25 cellular contexts compared by ENCODE assay signal in genomic region chr16:10740000-10740844, GRCh38. TPM values are rescaled to one million over a fixed set of nuclear protein-coding genes. Genes with fewer than 3 reads are reported as not detected.
A peak's percentile ranks its signal among the peaks of the same experiment; 100 is the strongest.
DNase-seq lines count a peak whose midpoint lies in the region; ATAC-seq and TF ChIP-seq lines count a peak whose summit lies in the region.
"Had no signal": no experiment of that assay in that cellular context is flagged by ENCODE, and none has a peak within 500 bp of the region (broad histone marks: within the 10 kb centered on the region; RNA-seq: fewer than 3 reads in every experiment).

No MANE protein-coding gene starts in this region.

- intact Hi-C loops in activated CD4-positive, alpha-beta memory T cell treated with anti-CD3 and anti-CD28 coated beads for 36 hours (cut with micrococcal nuclease): loop anchor here (2.0 to 10.0 kb wide), 2 partner anchors 179 to 355 kb away; partner anchors contain the start of gene ATF7IP2
- intact Hi-C loops in left colon (cut with DNase I, micrococcal nuclease): loop anchor here in 1 of 2 donors (10.0 kb wide), 1 partner anchor 175 kb away; no protein-coding TSS in a partner anchor

- H3K4me3 Mint-ChIP-seq in activated CD4-positive, alpha-beta memory T cell treated with anti-CD3 and anti-CD28 coated beads for 36 hours: no peak overlapping the region
- H3K4me3 Mint-ChIP-seq in activated CD4-positive, alpha-beta memory T cell treated with anti-CD3 and anti-CD28 coated beads, Interleukin-2, amount 10 ng/mL, durations not matched to agents 7 days and 5 days: no peak overlapping the region
- H3K4me3 Mint-ChIP-seq in IgD-negative memory B cell: peak overlapping the region in 3 of 4 donors; percentile 52 to 73 (median 58)
- peak overlapping the region in 1 of 2 donors; percentile 23 for H3K4me3 Mint-ChIP-seq in stimulated activated naive B cell treated with anti-CD40 and anti-IgM and Interleukin-4, amounts not matched to agents 10 μg/mL and 1 μg/mL and 100 μg/mL, for 72 hours
- H3K4me3 Mint-ChIP-seq in activated T-cell treated with anti-CD3 and anti-CD28 coated beads, Interleukin-2, amount 50 U/mL, for 24 hours: no peak overlapping the region
- H3K4me3 Mint-ChIP-seq: activated naive CD8-positive, alpha-beta T cell; stimulated activated naive CD8-positive, alpha-beta T cell treated with anti-CD3 and anti-CD28 coated beads, Interleukin-15, Interleukin-2, amounts not matched to agents 100 ng/mL and 50 ng/mL, for 24 hours had no signal

- peak overlapping the region; percentile 79 to 90 for H3K27ac ChIP-seq in coronary artery
- H3K27ac ChIP-seq: esophagus muscularis mucosa, SK-N-MC had no signal

- no peaks in the 10 kb centered on the region for H3K9me3 Mint-ChIP-seq in activated CD4-positive, alpha-beta memory T cell treated with anti-CD3 and anti-CD28 coated beads for 36 hours
- no peaks in the 10 kb centered on the region for H3K9me3 Mint-ChIP-seq in activated CD4-positive, alpha-beta memory T cell treated with anti-CD3 and anti-CD28 coated beads, Interleukin-2, amount 10 ng/mL, durations not matched to agents 7 days and 5 days
- no peaks in the 10 kb centered on the region for H3K9me3 Mint-ChIP-seq in IgD-negative memory B cell
- H3K9me3 Mint-ChIP-seq in stimulated activated naive B cell treated with anti-CD40 and anti-IgM and Interleukin-4, amounts not matched to agents 10 μg/mL and 1 μg/mL and 100 μg/mL, for 72 hours: peaks cover 0 to 1% of the 10 kb centered on the region in 2 donors
- no peaks in the 10 kb centered on the region for H3K9me3 Mint-ChIP-seq in activated T-cell treated with anti-CD3 and anti-CD28 coated beads, Interleukin-2, amount 50 U/mL, for 24 hours
- H3K9me3 Mint-ChIP-seq: effector memory CD8-positive, alpha-beta T cell; stimulated activated naive CD8-positive, alpha-beta T cell treated with anti-CD3 and anti-CD28 coated beads, Interleukin-15, Interleukin-2, amounts not matched to agents 100 ng/mL and 50 ng/mL, for 24 hours had no signal

- TF ChIP-seq CTCF in coronary artery (IDR thresholded peaks at IDR 0.05): no peak

- DNase-seq in activated CD4-positive, alpha-beta memory T cell treated with anti-CD3 and anti-CD28 coated beads for 36 hours: no peak
- no peak for DNase-seq in activated CD4-positive, alpha-beta memory T cell treated with anti-CD3 and anti-CD28 coated beads, Interleukin-2, amount 10 ng/mL, durations not matched to agents 7 days and 5 days
- no peak for DNase-seq in coronary artery (ENCODE audit: low spot score)
- no peak for DNase-seq in stimulated activated naive B cell treated with anti-CD40 and anti-IgM and Interleukin-4, amounts not matched to agents 10 μg/mL and 1 μg/mL and 100 μg/mL, for 72 hours
- no peak for DNase-seq in activated T-cell treated with anti-CD3 and anti-CD28 coated beads, Interleukin-2, amount 50 U/mL, for 24 hours
- DNase-seq in left colon: no peak
- DNase-seq: Caco-2; effector memory CD8-positive, alpha-beta T cell; HCEC 1CT; hypothalamus; KBM-7; NCI-H146; NCI-H510A; occipital lobe; stimulated activated CD4-positive, alpha-beta T cell treated with anti-CD3 and anti-CD28 coated beads, Interleukin-4, amount 100 ng/mL, for 24 hours had no signal

- H3K36me3 Mint-ChIP-seq in activated CD4-positive, alpha-beta memory T cell treated with anti-CD3 and anti-CD28 coated beads for 36 hours: no peaks in the 10 kb centered on the region
- H3K36me3 Mint-ChIP-seq in activated CD4-positive, alpha-beta memory T cell treated with anti-CD3 and anti-CD28 coated beads, Interleukin-2, amount 10 ng/mL, durations not matched to agents 7 days and 5 days (ENCODE audit: low read depth): no peaks in the 10 kb centered on the region
- peaks cover 4% of the 10 kb centered on the region for H3K36me3 Mint-ChIP-seq in IgD-negative memory B cell
- H3K36me3 Mint-ChIP-seq in stimulated activated naive B cell treated with anti-CD40 and anti-IgM and Interleukin-4, amounts not matched to agents 10 μg/mL and 1 μg/mL and 100 μg/mL, for 72 hours: peaks cover 13 to 22% of the 10 kb centered on the region in 2 donors
- peaks cover 7% of the 10 kb centered on the region for H3K36me3 Mint-ChIP-seq in activated T-cell treated with anti-CD3 and anti-CD28 coated beads, Interleukin-2, amount 50 U/mL, for 24 hours (ENCODE audit: low read depth)
- H3K36me3 Mint-ChIP-seq: activated naive CD8-positive, alpha-beta T cell had no signal

- ATAC-seq in stimulated activated naive B cell treated with anti-CD40 and anti-IgM and Interleukin-4, amounts not matched to agents 10 μg/mL and 1 μg/mL and 100 μg/mL, for 72 hours (replicated peaks): no peak
- ATAC-seq in esophagus mucosa: no peak
- no peak for ATAC-seq in left colon
- ATAC-seq: effector memory CD8-positive, alpha-beta T cell had no signal

- H3K4me1 Mint-ChIP-seq in activated CD4-positive, alpha-beta memory T cell treated with anti-CD3 and anti-CD28 coated beads for 36 hours (ENCODE audit: low read depth): peaks cover 39% of the 10 kb centered on the region
- peaks cover 65% of the 10 kb centered on the region for H3K4me1 Mint-ChIP-seq in activated CD4-positive, alpha-beta memory T cell treated with anti-CD3 and anti-CD28 coated beads, Interleukin-2, amount 10 ng/mL, durations not matched to agents 7 days and 5 days
- H3K4me1 Mint-ChIP-seq in IgD-negative memory B cell: peaks cover 31 to 36% (median 34%) of the 10 kb centered on the region in 3 donors
- peaks cover 45 to 72% of the 10 kb centered on the region in 2 donors for H3K4me1 Mint-ChIP-seq in stimulated activated naive B cell treated with anti-CD40 and anti-IgM and Interleukin-4, amounts not matched to agents 10 μg/mL and 1 μg/mL and 100 μg/mL, for 72 hours
- peaks cover 52% of the 10 kb centered on the region for H3K4me1 Mint-ChIP-seq in activated T-cell treated with anti-CD3 and anti-CD28 coated beads, Interleukin-2, amount 50 U/mL, for 24 hours (ENCODE audit: low read depth)

- H3K27me3 Mint-ChIP-seq in activated CD4-positive, alpha-beta memory T cell treated with anti-CD3 and anti-CD28 coated beads for 36 hours: no peaks in the 10 kb centered on the region
- no peaks in the 10 kb centered on the region for H3K27me3 Mint-ChIP-seq in activated CD4-positive, alpha-beta memory T cell treated with anti-CD3 and anti-CD28 coated beads, Interleukin-2, amount 10 ng/mL, durations not matched to agents 7 days and 5 days
- H3K27me3 Mint-ChIP-seq in IgD-negative memory B cell: no peaks in the 10 kb centered on the region
- no peaks in the 10 kb centered on the region for H3K27me3 Mint-ChIP-seq in stimulated activated naive B cell treated with anti-CD40 and anti-IgM and Interleukin-4, amounts not matched to agents 10 μg/mL and 1 μg/mL and 100 μg/mL, for 72 hours
- no peaks in the 10 kb centered on the region for H3K27me3 Mint-ChIP-seq in activated T-cell treated with anti-CD3 and anti-CD28 coated beads, Interleukin-2, amount 50 U/mL, for 24 hours
- H3K27me3 Mint-ChIP-seq: activated naive CD8-positive, alpha-beta T cell; effector memory CD8-positive, alpha-beta T cell; stimulated activated naive CD8-positive, alpha-beta T cell treated with anti-CD3 and anti-CD28 coated beads, Interleukin-15, Interleukin-2, amounts not matched to agents 100 ng/mL and 50 ng/mL, for 24 hours had no signal

- peak overlapping the region; percentile 28 for H3K27ac Mint-ChIP-seq in activated CD4-positive, alpha-beta memory T cell treated with anti-CD3 and anti-CD28 coated beads for 36 hours
- no peak overlapping the region for H3K27ac Mint-ChIP-seq in activated CD4-positive, alpha-beta memory T cell treated with anti-CD3 and anti-CD28 coated beads, Interleukin-2, amount 10 ng/mL, durations not matched to agents 7 days and 5 days
- peak overlapping the region in 2 of 3 donors; percentile 73 to 74 for H3K27ac Mint-ChIP-seq in IgD-negative memory B cell
- peak overlapping the region; percentile 83 for H3K27ac Mint-ChIP-seq in stimulated activated naive B cell treated with anti-CD40 and anti-IgM and Interleukin-4, amounts not matched to agents 10 μg/mL and 1 μg/mL and 100 μg/mL, for 72 hours
- no peak overlapping the region for H3K27ac Mint-ChIP-seq in activated T-cell treated with anti-CD3 and anti-CD28 coated beads, Interleukin-2, amount 50 U/mL, for 24 hours
- H3K27ac Mint-ChIP-seq: activated naive CD8-positive, alpha-beta T cell; stimulated activated naive CD8-positive, alpha-beta T cell treated with anti-CD3 and anti-CD28 coated beads, Interleukin-15, Interleukin-2, amounts not matched to agents 100 ng/mL and 50 ng/mL, for 24 hours had no signal

- H3K4me3 ChIP-seq in coronary artery: no peak overlapping the region
- H3K4me3 ChIP-seq: esophagus muscularis mucosa, SK-N-MC, tibial nerve had no signal

- CTCF ChIA-PET in activated CD4-positive, alpha-beta memory T cell treated with anti-CD3 and anti-CD28 coated beads for 36 hours (lab: Charles Lee): interaction anchor here (1.8 to 5.4 kb wide), 3 partner anchors 179 to 226 kb away, joined by 7 to 134 read pairs (median 48); no protein-coding TSS in a partner anchor
- CTCF ChIA-PET in activated CD4-positive, alpha-beta memory T cell treated with anti-CD3 and anti-CD28 coated beads, Interleukin-2, amount 10 ng/mL, durations not matched to agents 7 days and 5 days (lab: Charles Lee): interaction anchor here (1.4 to 5.7 kb wide), 3 partner anchors 137 to 225 kb away, joined by 3 to 39 read pairs (median 5); partner anchors contain the start of gene CIITA

- POLR2A ChIA-PET in activated CD4-positive, alpha-beta memory T cell treated with anti-CD3 and anti-CD28 coated beads for 36 hours (lab: Charles Lee): no interaction called here
- POLR2A ChIA-PET in activated CD4-positive, alpha-beta memory T cell treated with anti-CD3 and anti-CD28 coated beads, Interleukin-2, amount 10 ng/mL, durations not matched to agents 7 days and 5 days (lab: Charles Lee): interaction anchor here (0.6 to 1.7 kb wide), 4 partner anchors 17 to 1870 kb away, joined by 3 to 6 read pairs (median 4); partner anchors contain the start of gene CIITA

RNA-seq across cellular contexts. Expression of gene NUBP1, which starts 3.4 kb away (rescaled TPM):
- total RNA-seq in activated CD4-positive, alpha-beta memory T cell treated with anti-CD3 and anti-CD28 coated beads for 36 hours: 10 to 100 TPM; 26.5 to 31.5 TPM
- total RNA-seq in activated CD4-positive, alpha-beta memory T cell treated with anti-CD3 and anti-CD28 coated beads, Interleukin-2, amount 10 ng/mL, durations not matched to agents 7 days and 5 days: 10 to 100 TPM; 29.4 to 31.5 TPM
- polyA plus RNA-seq in IgD-negative memory B cell: 46.8 TPM
- total RNA-seq in esophagus mucosa (21.5 TPM), left colon (10 to 100 TPM; 24.2 to 29.3 TPM)

RNA-seq across cellular contexts. Expression of gene TEKT5, which starts 45.5 kb away (rescaled TPM):
- under 1 TPM in 1 of 2 experiments, not detected in 1; 0.15 TPM for total RNA-seq in activated CD4-positive, alpha-beta memory T cell treated with anti-CD3 and anti-CD28 coated beads for 36 hours
- not detected for total RNA-seq in activated CD4-positive, alpha-beta memory T cell treated with anti-CD3 and anti-CD28 coated beads, Interleukin-2, amount 10 ng/mL, durations not matched to agents 7 days and 5 days
- not detected for polyA plus RNA-seq in IgD-negative memory B cell
- total RNA-seq in esophagus mucosa (not detected), left colon (under 1 TPM; 0.50 to 0.52 TPM)
- total RNA-seq: activated CD8-positive, alpha-beta memory T cell treated with anti-CD3 and anti-CD28 coated beads for 36 hours; Caco-2; Daoy; esophagus muscularis mucosa; RPMI7951; tibial nerve had no signal

Comparison
In these comparisons a context has a peak if more than half of its experiments do, and no peak if none do; other contexts are left out.
1. H3K27ac Mint-ChIP-seq: peak in activated CD4-positive, alpha-beta memory T cell treated with anti-CD3 and anti-CD28 coated beads for 36 hours (single experiment), IgD-negative memory B cell (2 of 3) and stimulated activated naive B cell treated with anti-CD40 and anti-IgM and Interleukin-4, amounts not matched to agents 10 μg/mL and 1 μg/mL and 100 μg/mL, for 72 hours (single experiment); none in activated CD4-positive, alpha-beta memory T cell treated with anti-CD3 and anti-CD28 coated beads, Interleukin-2, amount 10 ng/mL, durations not matched to agents 7 days and 5 days (single experiment) and activated T-cell treated with anti-CD3 and anti-CD28 coated beads, Interleukin-2, amount 50 U/mL, for 24 hours (single experiment).
2. H3K4me3 Mint-ChIP-seq: peak in IgD-negative memory B cell (3 of 4); none in activated CD4-positive, alpha-beta memory T cell treated with anti-CD3 and anti-CD28 coated beads for 36 hours (single experiment), activated CD4-positive, alpha-beta memory T cell treated with anti-CD3 and anti-CD28 coated beads, Interleukin-2, amount 10 ng/mL, durations not matched to agents 7 days and 5 days (single experiment) and activated T-cell treated with anti-CD3 and anti-CD28 coated beads, Interleukin-2, amount 50 U/mL, for 24 hours (single experiment).